ENCODE assay signal across 22 cellular contexts in the genomic region with DNA sequence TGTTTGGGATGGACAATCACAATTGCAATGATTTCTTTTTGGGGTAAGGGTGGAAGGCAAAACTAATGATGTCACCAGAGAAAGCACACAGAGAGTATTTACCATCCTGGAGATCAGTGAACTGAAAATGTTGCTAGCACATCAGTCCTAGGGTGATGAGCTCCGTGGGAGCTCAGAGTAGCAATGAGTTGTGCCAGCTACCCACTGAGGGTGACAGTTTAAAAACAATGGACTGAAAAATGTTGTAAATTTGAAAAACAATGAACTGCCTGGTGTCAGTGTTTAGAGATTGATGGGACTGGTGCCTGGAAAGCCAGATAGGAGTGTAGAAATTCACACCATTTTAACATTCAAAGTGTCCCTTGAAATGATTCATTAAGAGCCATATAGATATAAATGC.
DNase-seq lines count a peak whose midpoint lies in the region; ATAC-seq and TF ChIP-seq lines count a peak whose summit lies in the region.
"Had no signal": no experiment of that assay in that cellular context is flagged by ENCODE, and none has a peak within 500 bp of the region (broad histone marks: within the 10 kb centered on the region; RNA-seq: fewer than 3 reads in every experiment).

No MANE protein-coding gene starts in this region.

- H3K27ac Mint-ChIP-seq in endodermal cell = peak overlapping the region; percentile 56
- H3K27ac Mint-ChIP-seq: CD14-positive monocyte had no signal

- no peaks in the 10 kb centered on the region for H3K27me3 Mint-ChIP-seq in endodermal cell (ENCODE audit: insufficient read depth)

- ATAC-seq in PC-3 = no peak

- TF ChIP-seq CTCF in endodermal cell (conservative IDR thresholded peaks at IDR 0.05) = no peak
- no peak for TF ChIP-seq CTCF in PC-3 (conservative IDR thresholded peaks at IDR 0.05; ENCODE audit: low read depth, low read length)

- POLR2A ChIA-PET in PC-3 (lab: Charles Lee; ENCODE audit: unreplicated experiment) = no interaction called here

- H3K36me3 Mint-ChIP-seq in endodermal cell (ENCODE audit: low read depth) = peaks cover 18% of the 10 kb centered on the region
- H3K36me3 Mint-ChIP-seq: CD14-positive monocyte had no signal

- CTCF ChIA-PET in PC-3 (lab: Charles Lee) = no interaction called here

- H3K27me3 ChIP-seq in HUES64 (ENCODE audit: insufficient read depth, low read length) (no peaks in the 10 kb centered on the region), endodermal cell (ENCODE audit: control insufficient read depth, insufficient read depth, low read length, poor library complexity, severe bottlenecking) (no peaks in the 10 kb centered on the region), PC-3 (ENCODE audit: low read length) (no peaks in the 10 kb centered on the region)

- peaks cover 27% of the 10 kb centered on the region for H3K4me1 ChIP-seq in HUES64 (ENCODE audit: insufficient read depth, low read length)
- H3K4me1 ChIP-seq in endodermal cell (ENCODE audit: control insufficient read depth, insufficient read depth, low read length) = no peaks in the 10 kb centered on the region
- H3K4me1 ChIP-seq in PC-3 (ENCODE audit: insufficient read depth, low read length) = no peaks in the 10 kb centered on the region

- WGBS in HUES64 = 5% methylated on average over 1 of the region's 1 CpG
- WGBS in endodermal cell (ENCODE audit: insufficient coverage in 1 of 2, insufficient read length in 1 of 2), 2 experiments = 0% methylated on average over 1 of the region's 1 CpG

- intact Hi-C loops in PC-3 (cut with micrococcal nuclease) = no loop called here

- no peaks in the 10 kb centered on the region for H4K20me1 ChIP-seq in PC-3 (ENCODE audit: low read length)

- H3K4me3 ChIP-seq in HUES64 (ENCODE audit: low read length) (no peak overlapping the region), endodermal cell (ENCODE audit: low read length) (no peak overlapping the region), PC-3 (ENCODE audit: low read length) (no peak overlapping the region)
- H3K4me3 ChIP-seq: GM23248, SK-N-MC had no signal

- H3K27ac ChIP-seq in HUES64 (ENCODE audit: low read depth, low read length) = peak overlapping the region; percentile 45; the same call in 1 of the 2 replicates
- H3K27ac ChIP-seq in endodermal cell (ENCODE audit: low read depth, low read length) = no peak overlapping the region
- no peak overlapping the region for H3K27ac ChIP-seq in PC-3 (ENCODE audit: low read length)
- H3K27ac ChIP-seq: GM23248, SK-N-MC had no signal

- no peaks in the 10 kb centered on the region for H3K9me2 ChIP-seq in PC-3 (replicated peaks; ENCODE audit: low read length)

- peaks cover 23% of the 10 kb centered on the region for H3K9me3 Mint-ChIP-seq in endodermal cell

- H3K36me3 ChIP-seq in HUES64 (ENCODE audit: insufficient read depth, low read length) (no peaks in the 10 kb centered on the region), endodermal cell (ENCODE audit: control insufficient read depth, insufficient read depth, low read length) (no peaks in the 10 kb centered on the region), PC-3 (ENCODE audit: low read depth, low read length) (no peaks in the 10 kb centered on the region)

- BruUV-seq in PC-3 (replicated peaks; lab: Mats Ljungman, UMichigan) = no TSS peak

- H3K9me3 ChIP-seq in HUES64 (ENCODE audit: insufficient read depth, low read depth, low read length) (no peaks in the 10 kb centered on the region), endodermal cell (ENCODE audit: control insufficient read depth, low read length) (peaks cover 35% of the 10 kb centered on the region), PC-3 (ENCODE audit: low read length) (no peaks in the 10 kb centered on the region)

- DNase-seq in COR-L47 (lab: John Stamatoyannopoulos, UW) (peak; percentile 84), endodermal cell (peak; percentile 85), iPS-NIHi7 (ENCODE audit: extremely low spot score) (peak; percentile 27), epidermal melanocyte (ENCODE audit: insufficient read length, low spot score) (no peak), HK-2 (ENCODE audit: unreplicated experiment) (no peak), PC-3 (no peak), NCI-H1092 (lab: John Stamatoyannopoulos, UW) (no peak)
- DNase-seq: EL, GM23248, HCEC 1CT, KG1, NCI-H1092 treated with DMSO at 0.1 percent for 48 hours, NCI-H1436 treated with DMSO at 0.1 percent for 48 hours, NCI-H2029 treated with DMSO at 0.1 percent for 48 hours, NCI-H2171, NCI-H446, NCI-H526, SHP77, SW 1271 had no signal

- no peak overlapping the region for H3K4me3 Mint-ChIP-seq in endodermal cell
- H3K4me3 Mint-ChIP-seq: CD14-positive monocyte had no signal

- no peaks in the 10 kb centered on the region for H3F3A ChIP-seq in PC-3 (ENCODE audit: low read length, unreplicated experiment)

- H3K9ac ChIP-seq in HUES64 (ENCODE audit: low read depth, low read length) (no peak overlapping the region), endodermal cell (ENCODE audit: extremely low read depth, low read length, poor library complexity, severe bottlenecking) (no peak overlapping the region), PC-3 (ENCODE audit: low read length) (no peak overlapping the region)
- H3K9ac ChIP-seq: GM23248 had no signal

- no peak overlapping the region for H3K4me2 ChIP-seq in PC-3 (ENCODE audit: low read length)

- no peak overlapping the region for H2AFZ ChIP-seq in PC-3 (ENCODE audit: low read length)
- H2AFZ ChIP-seq: GM23248 had no signal

- peaks cover 25% of the 10 kb centered on the region for H3K4me1 Mint-ChIP-seq in endodermal cell
- H3K4me1 Mint-ChIP-seq: CD14-positive monocyte had no signal

- no peaks in the 10 kb centered on the region for H3K79me2 ChIP-seq in PC-3 (ENCODE audit: low read length)

Comparison
In these comparisons a context has a peak if more than half of its experiments do, and no peak if none do; other contexts are left out.
1. DNase-seq: peak in COR-L47 (single experiment), endodermal cell (single experiment) and iPS-NIHi7 (single experiment); none in epidermal melanocyte (single experiment), HK-2 (single experiment), PC-3 (single experiment) and NCI-H1092 (single experiment).